24 cellular contexts compared by ENCODE assay signal in genomic region chr20:51608060-51608459, GRCh38.
DNase-seq lines count a peak whose midpoint lies in the region; ATAC-seq and TF ChIP-seq lines count a peak whose summit lies in the region.
"Had no signal": no experiment of that assay in that cellular context is flagged by ENCODE, and none has a peak within 500 bp of the region (broad histone marks: within the 10 kb centered on the region; RNA-seq: fewer than 3 reads in every experiment).

No MANE protein-coding gene starts in this region.

- peak overlapping the region; percentile 51 for H3K4me3 Mint-ChIP-seq in stimulated activated naive CD8-positive, alpha-beta T cell treated with anti-CD3 and anti-CD28 coated beads, Interleukin-15, Interleukin-2, amounts not matched to agents 100 ng/mL and 50 ng/mL, for 24 hours
- no peak overlapping the region for H3K4me3 Mint-ChIP-seq in stimulated activated naive CD8-positive, alpha-beta T cell treated with anti-CD3 and anti-CD28 coated beads, Interleukin-15, amount 100 ng/mL, for 72 hours
- peak overlapping the region; percentile 65 for H3K4me3 Mint-ChIP-seq in activated CD4-positive, alpha-beta memory T cell treated with anti-CD3 and anti-CD28 coated beads for 36 hours
- H3K4me3 Mint-ChIP-seq in CD14-positive monocyte = no peak overlapping the region
- H3K4me3 Mint-ChIP-seq: T-helper 2 cell treated with Interferon-gamma antibody and Interleukin-4, amounts not matched to agents 5 μg/mL and 100 μg/mL, for 36 hours had no signal

- no peaks in the 10 kb centered on the region for H3K9me3 Mint-ChIP-seq in stimulated activated naive CD8-positive, alpha-beta T cell treated with anti-CD3 and anti-CD28 coated beads, Interleukin-15, Interleukin-2, amounts not matched to agents 100 ng/mL and 50 ng/mL, for 24 hours
- H3K9me3 Mint-ChIP-seq in stimulated activated naive CD8-positive, alpha-beta T cell treated with anti-CD3 and anti-CD28 coated beads, Interleukin-15, amount 100 ng/mL, for 72 hours = no peaks in the 10 kb centered on the region
- H3K9me3 Mint-ChIP-seq in activated CD4-positive, alpha-beta memory T cell treated with anti-CD3 and anti-CD28 coated beads for 36 hours = no peaks in the 10 kb centered on the region
- H3K9me3 Mint-ChIP-seq in CD14-positive monocyte = no peaks in the 10 kb centered on the region
- H3K9me3 Mint-ChIP-seq: T-helper 2 cell treated with Interferon-gamma antibody and Interleukin-4, amounts not matched to agents 5 μg/mL and 100 μg/mL, for 36 hours had no signal

- no peak overlapping the region for H3K4ac ChIP-seq in mesendoderm (ENCODE audit: low read depth, low read length)

- DNase-seq in activated CD4-positive, alpha-beta T cell treated with anti-CD3 and anti-CD28 coated beads for 48 hours = peak; percentile 29
- DNase-seq in activated CD4-positive, alpha-beta T cell treated with anti-CD3 and anti-CD28 coated beads for 4 hours = no peak
- no peak for DNase-seq in stimulated activated naive CD8-positive, alpha-beta T cell treated with anti-CD3 and anti-CD28 coated beads, Interleukin-15, amount 100 ng/mL, for 72 hours
- peak; percentile 61 for DNase-seq in activated CD4-positive, alpha-beta memory T cell treated with anti-CD3 and anti-CD28 coated beads for 36 hours
- no peak for DNase-seq in mesendoderm
- DNase-seq in HuH-7 (ENCODE audit: low spot score) = no peak
- no peak for DNase-seq in CD14-positive monocyte (ENCODE audit: low spot score)
- DNase-seq: body of pancreas, GF-D8, glutamatergic neuron, KBM-7, kidney glomerular epithelial cell, MM.1S, NCI-H1417 treated with DMSO at 0.1 percent for 48 hours, OCI-M1, SK-N-SH, trophoblast cell had no signal

- CTCF ChIA-PET in activated CD4-positive, alpha-beta memory T cell treated with anti-CD3 and anti-CD28 coated beads for 36 hours (lab: Charles Lee) = interaction anchor here (0.6 to 4.7 kb wide), 6 partner anchors 11 to 127 kb away, joined by 4 to 44 read pairs (median 4); no protein-coding TSS in a partner anchor

- H3K36me3 ChIP-seq in mesendoderm (ENCODE audit: control insufficient read depth, insufficient read depth, low read length) = no peaks in the 10 kb centered on the region

- H4K8ac ChIP-seq in mesendoderm (ENCODE audit: low read depth, low read length) = no peak overlapping the region

- H3K56ac ChIP-seq in mesendoderm (ENCODE audit: low read length) = no peak overlapping the region

- POLR2A ChIA-PET in activated CD4-positive, alpha-beta memory T cell treated with anti-CD3 and anti-CD28 coated beads for 36 hours (lab: Charles Lee) = interaction anchor here (0.6 to 3.3 kb wide), 7 partner anchors 10 to 203 kb away, joined by 3 to 9 read pairs (median 4); no protein-coding TSS in a partner anchor

- peaks cover 5% of the 10 kb centered on the region for H3K27me3 Mint-ChIP-seq in stimulated activated naive CD8-positive, alpha-beta T cell treated with anti-CD3 and anti-CD28 coated beads, Interleukin-15, Interleukin-2, amounts not matched to agents 100 ng/mL and 50 ng/mL, for 24 hours
- peaks cover 12% of the 10 kb centered on the region for H3K27me3 Mint-ChIP-seq in stimulated activated naive CD8-positive, alpha-beta T cell treated with anti-CD3 and anti-CD28 coated beads, Interleukin-15, amount 100 ng/mL, for 72 hours
- H3K27me3 Mint-ChIP-seq in activated CD4-positive, alpha-beta memory T cell treated with anti-CD3 and anti-CD28 coated beads for 36 hours = peaks cover 23% of the 10 kb centered on the region
- H3K27me3 Mint-ChIP-seq in CD14-positive monocyte (ENCODE audit: low read depth in 3 of 3) = peaks cover 2 to 6% (median 4%) of the 10 kb centered on the region in 3 donors
- H3K27me3 Mint-ChIP-seq: progenitor cell of endocrine pancreas had no signal

- H3K18ac ChIP-seq in mesendoderm (ENCODE audit: low read length) = no peak overlapping the region

- H3K79me2 ChIP-seq in mesendoderm (ENCODE audit: control insufficient read depth, insufficient read depth, low read length) = no peaks in the 10 kb centered on the region

- H2BK120ac ChIP-seq in mesendoderm (ENCODE audit: low read depth, low read length) = no peak overlapping the region

- no peak overlapping the region for H3K4me3 ChIP-seq in mesendoderm (ENCODE audit: low read length)
- H3K4me3 ChIP-seq: body of pancreas, lung had no signal

- H2BK15ac ChIP-seq in mesendoderm (replicated peaks; ENCODE audit: low read depth) = no peak overlapping the region

- TF ChIP-seq CTCF in CD14-positive monocyte (IDR thresholded peaks at IDR 0.05) = no peak

- H3K79me1 ChIP-seq in mesendoderm (ENCODE audit: low read length) = no peaks in the 10 kb centered on the region

- H3K27me3 ChIP-seq in mesendoderm (ENCODE audit: insufficient read depth, low read length, poor library complexity) = no peaks in the 10 kb centered on the region
- H3K27me3 ChIP-seq: body of pancreas had no signal

- no peak for ATAC-seq in stimulated activated naive CD8-positive, alpha-beta T cell treated with anti-CD3 and anti-CD28 coated beads, Interleukin-15, amount 100 ng/mL, for 72 hours
- ATAC-seq: body of pancreas, sciatic nerve had no signal

- peak overlapping the region; percentile 65 for H3K27ac Mint-ChIP-seq in stimulated activated naive CD8-positive, alpha-beta T cell treated with anti-CD3 and anti-CD28 coated beads, Interleukin-15, Interleukin-2, amounts not matched to agents 100 ng/mL and 50 ng/mL, for 24 hours
- H3K27ac Mint-ChIP-seq in stimulated activated naive CD8-positive, alpha-beta T cell treated with anti-CD3 and anti-CD28 coated beads, Interleukin-15, amount 100 ng/mL, for 72 hours = no peak overlapping the region
- peak overlapping the region; percentile 88 for H3K27ac Mint-ChIP-seq in activated CD4-positive, alpha-beta memory T cell treated with anti-CD3 and anti-CD28 coated beads for 36 hours
- no peak overlapping the region for H3K27ac Mint-ChIP-seq in CD14-positive monocyte
- H3K27ac Mint-ChIP-seq: T-helper 2 cell treated with Interferon-gamma antibody and Interleukin-4, amounts not matched to agents 5 μg/mL and 100 μg/mL, for 36 hours had no signal

- H3K4me1 Mint-ChIP-seq in stimulated activated naive CD8-positive, alpha-beta T cell treated with anti-CD3 and anti-CD28 coated beads, Interleukin-15, Interleukin-2, amounts not matched to agents 100 ng/mL and 50 ng/mL, for 24 hours (ENCODE audit: low read depth) = peaks cover 21% of the 10 kb centered on the region
- H3K4me1 Mint-ChIP-seq in stimulated activated naive CD8-positive, alpha-beta T cell treated with anti-CD3 and anti-CD28 coated beads, Interleukin-15, amount 100 ng/mL, for 72 hours = peaks cover 4% of the 10 kb centered on the region
- peaks cover 48% of the 10 kb centered on the region for H3K4me1 Mint-ChIP-seq in activated CD4-positive, alpha-beta memory T cell treated with anti-CD3 and anti-CD28 coated beads for 36 hours (ENCODE audit: low read depth)
- no peaks in the 10 kb centered on the region for H3K4me1 Mint-ChIP-seq in CD14-positive monocyte

- H2AK5ac ChIP-seq in mesendoderm (ENCODE audit: low read length) = no peak overlapping the region

- H4K5ac ChIP-seq in mesendoderm (ENCODE audit: low read length) = no peak overlapping the region

- no peak overlapping the region for H3K23ac ChIP-seq in mesendoderm (ENCODE audit: low read length)

- intact Hi-C loops in activated CD4-positive, alpha-beta memory T cell treated with anti-CD3 and anti-CD28 coated beads for 36 hours (cut with micrococcal nuclease) = loop anchor here (1.0 to 10.0 kb wide), 6 partner anchors 10 to 623 kb away; no protein-coding TSS in a partner anchor
- intact Hi-C loops in CD14-positive monocyte (cut with micrococcal nuclease) = no loop called here

- no peaks in the 10 kb centered on the region for H3K36me3 Mint-ChIP-seq in stimulated activated naive CD8-positive, alpha-beta T cell treated with anti-CD3 and anti-CD28 coated beads, Interleukin-15, Interleukin-2, amounts not matched to agents 100 ng/mL and 50 ng/mL, for 24 hours (ENCODE audit: low read depth)
- no peaks in the 10 kb centered on the region for H3K36me3 Mint-ChIP-seq in activated CD4-positive, alpha-beta memory T cell treated with anti-CD3 and anti-CD28 coated beads for 36 hours
- H3K36me3 Mint-ChIP-seq in CD14-positive monocyte = no peaks in the 10 kb centered on the region

- WGBS in mesendoderm (ENCODE audit: extremely low coverage, insufficient coverage, low lambda C conversion rate) = no CpG with 5 or more reads among the region's 5 CpGs

- H2BK5ac ChIP-seq in mesendoderm (ENCODE audit: low read length) = no peak overlapping the region

- no peak overlapping the region for H3K27ac ChIP-seq in mesendoderm (ENCODE audit: low read depth, low read length)
- H3K27ac ChIP-seq: body of pancreas, epithelial cell of prostate, VCaP had no signal

- H3K9ac ChIP-seq in mesendoderm (ENCODE audit: low read length) = no peak overlapping the region
- H3K9ac ChIP-seq: SK-N-SH had no signal

- H3K4me2 ChIP-seq in mesendoderm (ENCODE audit: low read length) = no peak overlapping the region
- H3K4me2 ChIP-seq: SK-N-SH had no signal

- no peaks in the 10 kb centered on the region for H3K4me1 ChIP-seq in mesendoderm (ENCODE audit: control insufficient read depth, low read depth, low read length)
- H3K4me1 ChIP-seq: body of pancreas had no signal

Comparison
In these comparisons a context has a peak if more than half of its experiments do, and no peak if none do; other contexts are left out.
1. DNase-seq: peak in activated CD4-positive, alpha-beta T cell treated with anti-CD3 and anti-CD28 coated beads for 48 hours (single experiment) and activated CD4-positive, alpha-beta memory T cell treated with anti-CD3 and anti-CD28 coated beads for 36 hours (single experiment); none in activated CD4-positive, alpha-beta T cell treated with anti-CD3 and anti-CD28 coated beads for 4 hours (0 of 2), stimulated activated naive CD8-positive, alpha-beta T cell treated with anti-CD3 and anti-CD28 coated beads, Interleukin-15, amount 100 ng/mL, for 72 hours (0 of 2), mesendoderm (single experiment), HuH-7 (single experiment) and CD14-positive monocyte (single experiment).
2. H3K27ac Mint-ChIP-seq: peak in stimulated activated naive CD8-positive, alpha-beta T cell treated with anti-CD3 and anti-CD28 coated beads, Interleukin-15, Interleukin-2, amounts not matched to agents 100 ng/mL and 50 ng/mL, for 24 hours (single experiment) and activated CD4-positive, alpha-beta memory T cell treated with anti-CD3 and anti-CD28 coated beads for 36 hours (single experiment); none in stimulated activated naive CD8-positive, alpha-beta T cell treated with anti-CD3 and anti-CD28 coated beads, Interleukin-15, amount 100 ng/mL, for 72 hours (0 of 2) and CD14-positive monocyte (0 of 7).
3. H3K4me3 Mint-ChIP-seq: peak in stimulated activated naive CD8-positive, alpha-beta T cell treated with anti-CD3 and anti-CD28 coated beads, Interleukin-15, Interleukin-2, amounts not matched to agents 100 ng/mL and 50 ng/mL, for 24 hours (single experiment) and activated CD4-positive, alpha-beta memory T cell treated with anti-CD3 and anti-CD28 coated beads for 36 hours (single experiment); none in stimulated activated naive CD8-positive, alpha-beta T cell treated with anti-CD3 and anti-CD28 coated beads, Interleukin-15, amount 100 ng/mL, for 72 hours (0 of 2) and CD14-positive monocyte (0 of 2).